In the genomic region with DNA sequence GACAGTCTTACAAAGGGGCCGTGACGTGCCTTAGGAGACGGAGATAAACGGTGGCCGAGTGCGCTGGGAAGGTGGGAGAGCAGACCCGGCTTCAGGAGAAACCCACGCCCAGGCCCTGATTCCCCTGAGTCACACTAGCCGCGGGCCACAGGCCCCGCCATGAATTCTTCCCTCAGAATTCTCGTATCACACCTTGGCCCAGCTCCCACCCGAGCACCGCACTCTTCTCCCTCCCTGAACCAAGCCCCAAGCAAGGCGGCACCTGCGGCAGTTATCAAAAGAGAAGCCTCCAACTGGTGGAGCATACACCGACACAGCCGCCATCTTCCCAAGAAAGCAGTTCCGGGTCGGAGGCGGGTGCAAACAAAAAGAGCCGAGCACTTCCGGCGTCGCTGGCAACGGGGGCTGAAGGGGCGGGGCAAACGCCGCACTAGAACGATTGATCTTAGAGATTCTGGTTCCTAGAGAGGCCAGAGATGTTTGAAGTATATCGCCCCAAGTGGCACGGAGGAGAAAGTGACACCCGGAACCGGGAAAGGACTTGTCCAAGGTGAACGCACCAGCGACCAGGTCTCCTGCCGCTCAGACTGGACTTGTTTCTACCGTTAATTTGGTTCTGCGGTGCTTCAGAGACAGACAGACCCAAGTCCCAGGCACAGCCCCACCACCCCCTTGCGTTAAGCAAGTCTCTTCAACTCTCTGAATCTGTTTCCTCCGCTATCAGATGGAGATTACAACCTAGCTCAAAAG, we compare ENCODE assay signal across 8 cellular contexts. TPM values are rescaled to one million over a fixed set of nuclear protein-coding genes. Genes with fewer than 3 reads are reported as not detected.
DNase-seq lines count a peak whose midpoint lies in the region; ATAC-seq, FAIRE-seq and TF ChIP-seq lines count a peak whose summit lies in the region.

Gene PSMB7, minus strand, starts transcription at position 341 of the 750 bp plus-strand sequence. Its CDS starts 17 bp downstream, at position 324.

- H3K4me3 Mint-ChIP-seq in activated CD4-positive, alpha-beta T cell treated with anti-CD3 and anti-CD28 coated beads for 36 hours = peak within 1 kb of the TSS; percentile 93

- intact Hi-C loops in activated CD4-positive, alpha-beta T cell treated with anti-CD3 and anti-CD28 coated beads for 36 hours (cut with DNase I, micrococcal nuclease) = loop anchor here (1.0 to 10.0 kb wide), 11 partner anchors 244 to 1290 kb away; partner anchors contain the start of genes ARPC5L (in 1 of the 2), DENND1A (in 1 of the 2), GAPVD1 (in 1 of the 2) and GOLGA1 (in 1 of the 2)

- H3K9me3 Mint-ChIP-seq in activated CD4-positive, alpha-beta T cell treated with anti-CD3 and anti-CD28 coated beads for 36 hours (ENCODE audit: low read depth) = peaks cover 4% of the 10 kb centered on the region

- peak; percentile 68 for TF ChIP-seq POLR2A in GM19099 (IDR thresholded peaks at IDR 0.05; ENCODE audit: extremely low read depth, insufficient read length, low read depth)

- ATAC-seq in HG03439 (IDR thresholded peaks at IDR 0.05; ENCODE audit: unreplicated experiment) = peak; percentile 89
- peak; percentile 94 for ATAC-seq in activated CD4-positive, alpha-beta T cell treated with anti-CD3 and anti-CD28 coated beads for 36 hours

- H3K27ac Mint-ChIP-seq in activated CD4-positive, alpha-beta T cell treated with anti-CD3 and anti-CD28 coated beads for 36 hours = peak within 1 kb of the TSS; percentile 89

- H3K27me3 Mint-ChIP-seq in activated CD4-positive, alpha-beta T cell treated with anti-CD3 and anti-CD28 coated beads for 36 hours = no peaks in the 10 kb centered on the region

- CTCF ChIA-PET in activated CD4-positive, alpha-beta T cell treated with anti-CD3 and anti-CD28 coated beads for 36 hours (lab: Charles Lee) = interaction anchor here (0.7 to 1.4 kb wide), 5 partner anchors 24 to 1076 kb away, joined by 3 to 5 read pairs (median 3); no protein-coding TSS in a partner anchor

- POLR2A ChIA-PET in activated CD4-positive, alpha-beta T cell treated with anti-CD3 and anti-CD28 coated beads for 36 hours (lab: Charles Lee) = no interaction called here

- H3K4me1 Mint-ChIP-seq in activated CD4-positive, alpha-beta T cell treated with anti-CD3 and anti-CD28 coated beads for 36 hours = peaks cover 43% of the 10 kb centered on the region

- peaks cover 39% of the 10 kb centered on the region for H3K36me3 Mint-ChIP-seq in activated CD4-positive, alpha-beta T cell treated with anti-CD3 and anti-CD28 coated beads for 36 hours (ENCODE audit: low read depth)

- DNase-seq in Ammon's horn (ENCODE audit: low spot score) (peak; percentile 95), NCI-H510A treated with DMSO at 0.1 percent for 48 hours (lab: John Stamatoyannopoulos, UW) (peak; percentile 97), kidney tubule cell (ENCODE audit: low spot score) (peak; percentile 95)
- peak; percentile 99 for DNase-seq in activated CD4-positive, alpha-beta T cell treated with anti-CD3 and anti-CD28 coated beads for 36 hours
- DNase-seq in stimulated activated CD4-positive, alpha-beta T cell treated with anti-CD3 and anti-CD28 coated beads, Interleukin-1b, Interleukin-23, amount 100 ng/mL, for 4 hours (ENCODE audit: low read depth in 2 of 2) = peak; percentile 95 to 97

- FAIRE-seq in colon (lab: Jason Lieb, UNC) = peak; percentile 47

RNA-seq across cellular contexts. Expression of gene PSMB7, which starts in this region (rescaled TPM):
- 100 to 1,000 TPM; 143 to 164 TPM for total RNA-seq in activated CD4-positive, alpha-beta T cell treated with anti-CD3 and anti-CD28 coated beads for 36 hours

Comparison
In these comparisons a context has a peak if more than half of its experiments do, and no peak if none do; other contexts are left out.
1. Peak in every context shown above with its lines: DNase-seq and ATAC-seq.